In the genomic region with DNA sequence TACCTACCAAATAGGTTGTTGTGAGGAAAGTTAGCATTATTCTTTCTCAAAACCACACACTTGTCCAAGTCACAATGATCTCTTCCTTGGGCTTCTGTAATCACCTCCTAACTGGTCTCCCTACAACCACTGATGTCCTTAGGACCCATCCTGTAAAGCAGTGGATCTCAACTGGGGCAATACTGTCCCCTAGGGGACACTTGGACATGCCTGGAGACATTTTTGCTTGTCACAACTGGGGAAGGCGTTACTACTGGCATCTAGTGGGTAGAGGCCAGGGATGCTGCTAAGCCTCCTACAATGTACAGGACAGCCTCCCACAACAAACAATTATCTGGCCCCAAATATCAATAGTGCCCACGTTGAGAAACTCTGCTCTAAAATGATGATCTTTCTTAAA, we compare ENCODE assay signal across 8 cellular contexts.
A peak's percentile ranks its signal among the peaks of the same experiment; 100 is the strongest.
DNase-seq lines count a peak whose midpoint lies in the region; ATAC-seq, FAIRE-seq and TF ChIP-seq lines count a peak whose summit lies in the region.

No MANE protein-coding gene starts in this region.

- H3K27me3 ChIP-seq in WERI-Rb-1 (ENCODE audit: insufficient read depth, low read depth, severe bottlenecking) (peaks cover 54% of the 10 kb centered on the region), heart left ventricle (peaks cover 0 to 17% (median 0%) of the 10 kb centered on the region in 9 donors), small intestine (ENCODE audit: control insufficient read depth in 2 of 2, insufficient read depth in 2 of 2, low read length in 2 of 2) (no peaks in the 10 kb centered on the region)

- DNase-seq in stimulated activated CD4-positive, alpha-beta T cell treated with anti-CD3 and anti-CD28 coated beads, Interleukin-1b, Interleukin-23, amount 100 ng/mL, for 48 hours: peak; percentile 2
- no peak for DNase-seq in stimulated activated CD4-positive, alpha-beta T cell treated with anti-CD3 and anti-CD28 coated beads, Interleukin-4, amount 100 ng/mL, for 1 hour
- DNase-seq in HT-29 (ENCODE audit: low spot score): peak; percentile 23
- peak; percentile 49 for DNase-seq in WERI-Rb-1
- peak in 3 of 5 donors; percentile 19 to 25 (median 25) for DNase-seq in heart left ventricle
- DNase-seq in small intestine: peak; percentile 51
- DNase-seq in NCI-H2196 treated with DMSO at 0.1 percent for 48 hours (lab: John Stamatoyannopoulos, UW; ENCODE audit: unreplicated experiment): no peak

- ATAC-seq in heart left ventricle (peak in 3 of 4 donors; percentile 82 to 86 (median 83)), HG03521 (IDR thresholded peaks at IDR 0.05; ENCODE audit: unreplicated experiment) (no peak)

- H3K36me3 ChIP-seq in WERI-Rb-1: no peaks in the 10 kb centered on the region
- H3K36me3 ChIP-seq in heart left ventricle: no peaks in the 10 kb centered on the region
- H3K36me3 ChIP-seq in small intestine (ENCODE audit: control insufficient read depth in 2 of 2, insufficient read depth in 2 of 2, low read length in 2 of 2): no peaks in the 10 kb centered on the region

- WGBS in heart left ventricle, 4 donors: 44 to 63% (median 51%) methylated on average over 2 of the region's 2 CpGs
- WGBS in small intestine, 3 donors: 23 to 53% (median 41%) methylated on average over 2 of the region's 2 CpGs

- H3K4me3 ChIP-seq in WERI-Rb-1 (ENCODE audit: low read depth, low read length): no peak overlapping the region
- H3K4me3 ChIP-seq in heart left ventricle: no peak overlapping the region
- no peak overlapping the region for H3K4me3 ChIP-seq in small intestine (ENCODE audit: low read depth in 1 of 2, low read length in 2 of 2)

- no peak for FAIRE-seq in small intestine (lab: Jason Lieb, UNC)

- intact Hi-C loops in heart left ventricle (cut with DNase I): loop anchor here in 3 of 10 donors (2.0 to 5.0 kb wide), 2 partner anchors 118 to 121 kb away; partner anchors contain the start of gene AP1S2 (in 3 of the 3)

- H3K27ac ChIP-seq in WERI-Rb-1 (no peak overlapping the region), heart left ventricle (no peak overlapping the region), small intestine (ENCODE audit: low read depth in 1 of 2, low read length in 1 of 2) (no peak overlapping the region)

- H3K9me3 ChIP-seq in WERI-Rb-1 (ENCODE audit: severe bottlenecking): no peaks in the 10 kb centered on the region
- no peaks in the 10 kb centered on the region for H3K9me3 ChIP-seq in heart left ventricle
- no peaks in the 10 kb centered on the region for H3K9me3 ChIP-seq in small intestine (ENCODE audit: control insufficient read depth, low read depth)

- H3K4me1 ChIP-seq in heart left ventricle: peaks cover 0 to 11% (median 0%) of the 10 kb centered on the region in 12 donors
- H3K4me1 ChIP-seq in small intestine (ENCODE audit: control insufficient read depth in 2 of 2, insufficient read depth in 1 of 2, low read depth in 1 of 2, low read length in 1 of 2): no peaks in the 10 kb centered on the region

- TF ChIP-seq CTCF in WERI-Rb-1 (IDR thresholded peaks at IDR 0.05; ENCODE audit: low read depth, low read length) (peak; percentile 78), heart left ventricle (IDR thresholded peaks at IDR 0.05) (peak; percentile 32 to 61 (median 44))

- no peak for TF ChIP-seq POLR2A in heart left ventricle (IDR thresholded peaks at IDR 0.05)

Comparison
In these comparisons a context has a peak if more than half of its experiments do, and no peak if none do; other contexts are left out.
1. DNase-seq: peak in stimulated activated CD4-positive, alpha-beta T cell treated with anti-CD3 and anti-CD28 coated beads, Interleukin-1b, Interleukin-23, amount 100 ng/mL, for 48 hours (single experiment), HT-29 (single experiment), WERI-Rb-1 (single experiment), heart left ventricle (3 of 5) and small intestine (single experiment); none in stimulated activated CD4-positive, alpha-beta T cell treated with anti-CD3 and anti-CD28 coated beads, Interleukin-4, amount 100 ng/mL, for 1 hour (single experiment) and NCI-H2196 treated with DMSO at 0.1 percent for 48 hours (single experiment).